Comparison of ENCODE assay signal across 8 cellular contexts in genomic region chr16:63841271-63841670, GRCh38.
"Had no signal": no experiment of that assay in that cellular context is flagged by ENCODE, and none has a peak within 500 bp of the region (broad histone marks: within the 10 kb centered on the region; RNA-seq: fewer than 3 reads in every experiment).

No MANE protein-coding gene starts in this region.

- DNase-seq: GM23248, GOT3, H7, H9, HCEC 1CT, HFFc6 had no signal

- H3K4me1 Mint-ChIP-seq: GM23338, H9 had no signal

- H3K27ac Mint-ChIP-seq: GM23338, H9, HFFc6 had no signal

- H3K4me3 Mint-ChIP-seq: GM23338, H9, HFFc6 had no signal

- ATAC-seq: GM23338, HCT116 had no signal
